ENCODE assay signal across 1 cellular context in the genomic region with DNA sequence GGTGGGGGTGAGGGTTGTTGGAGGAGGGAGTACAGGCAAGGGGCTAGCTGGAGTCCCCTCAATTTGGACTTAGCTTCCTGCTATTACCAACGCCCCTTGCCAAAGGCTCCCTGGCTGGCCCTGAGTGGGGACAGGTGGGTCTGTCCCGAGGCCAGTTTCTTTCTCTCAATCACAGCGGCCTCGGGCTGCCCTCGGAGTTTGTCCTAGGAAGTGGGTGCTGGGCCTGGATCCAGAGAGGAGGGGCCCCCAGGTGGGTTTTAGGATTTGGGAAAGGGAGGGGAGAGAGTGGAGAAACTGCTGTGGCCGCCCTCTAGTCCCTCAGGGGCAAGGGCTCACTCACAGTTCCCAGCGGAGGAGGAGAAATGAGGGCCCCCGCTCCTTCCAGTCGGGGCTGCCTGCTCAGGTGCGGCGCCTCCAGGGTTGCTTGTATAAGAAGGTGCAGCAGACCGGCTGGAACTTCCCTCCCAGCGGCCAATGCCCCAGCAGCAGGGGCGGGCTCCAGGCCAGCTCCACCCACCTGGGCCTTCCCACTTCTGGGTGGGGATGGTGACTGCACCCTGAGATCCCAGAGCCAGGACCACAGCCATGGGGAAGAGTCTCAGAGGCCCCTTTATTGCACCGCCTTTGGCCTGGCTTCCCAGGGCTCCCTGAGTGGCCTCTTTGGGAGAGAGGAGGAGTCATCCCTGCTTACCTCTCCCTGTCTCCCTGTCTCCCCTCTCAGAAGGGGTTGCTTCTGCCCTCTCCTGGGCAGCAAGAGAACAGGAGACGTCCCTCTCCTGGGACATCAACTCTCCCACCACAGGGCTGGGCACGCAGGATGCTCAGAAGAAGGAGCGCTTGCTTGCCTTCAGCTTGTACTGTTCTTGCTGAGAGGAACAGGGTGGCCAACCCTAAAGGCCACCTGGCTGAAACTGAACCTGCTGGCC.
TF ChIP-seq lines count a peak whose summit lies in the region.

No MANE protein-coding gene starts in this region.

TF ChIP-seq in HCT116, 20 proteins besides CTCF, POLR2A, EP300 and RAD21 (continued from another document):
- TF ChIP-seq ZNF274 (IDR thresholded peaks at IDR 0.05; ENCODE audit: low read depth, low read length) (no peak), POLR2AphosphoS5 (IDR thresholded peaks at IDR 0.05; ENCODE audit: low read depth, low read length) (peak; percentile 99), SIN3A (IDR thresholded peaks at IDR 0.05; ENCODE audit: low read depth) (no peak)
